Comparison of ENCODE assay signal across 11 cellular contexts in the genomic region with DNA sequence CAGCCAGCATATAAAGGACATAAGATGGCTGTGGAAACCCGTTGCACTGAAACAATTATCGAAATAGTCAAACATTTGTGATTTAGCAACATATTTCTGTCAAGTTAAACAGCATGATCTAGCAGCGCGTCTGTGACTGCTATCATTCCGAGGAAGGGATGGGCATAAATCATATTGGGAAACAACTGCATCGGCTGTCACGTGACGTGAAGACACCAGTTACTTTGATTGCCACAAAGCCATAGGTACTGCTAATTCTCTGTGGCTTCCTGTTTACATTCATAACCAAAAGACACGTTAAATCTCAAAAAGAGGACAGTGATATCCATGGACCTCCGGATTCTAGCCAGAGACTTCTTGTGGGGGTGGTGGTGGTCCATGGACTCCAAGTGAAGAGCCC.
DNase-seq lines count a peak whose midpoint lies in the region; ATAC-seq and TF ChIP-seq lines count a peak whose summit lies in the region.
"Had no signal": no experiment of that assay in that cellular context is flagged by ENCODE, and none has a peak within 500 bp of the region (broad histone marks: within the 10 kb centered on the region; RNA-seq: fewer than 3 reads in every experiment).

No MANE protein-coding gene starts in this region.

- H2BK120ac ChIP-seq in neuronal stem cell (ENCODE audit: low read depth, low read length) (no peak overlapping the region), H9 (ENCODE audit: low read depth, low read length, poor library complexity, severe bottlenecking) (no peak overlapping the region)

- TF ChIP-seq CTCF in mucosa of descending colon (IDR thresholded peaks at IDR 0.05): no peak
- no peak for TF ChIP-seq CTCF in H9 (conservative IDR thresholded peaks at IDR 0.05)

- H3K27me3 ChIP-seq in neuronal stem cell (ENCODE audit: control insufficient read depth in 3 of 3, insufficient read depth in 3 of 3, low read depth in 1 of 3, low read length in 3 of 3) (peaks cover 19 to 55% (median 42%) of the 10 kb centered on the region in 3 experiments), H9 (ENCODE audit: insufficient read depth, low read length) (peaks cover 4% of the 10 kb centered on the region; the same call in 1 of the 2 replicates)

- POLR2A ChIA-PET in activated CD4-positive, alpha-beta memory T cell treated with anti-CD3 and anti-CD28 coated beads for 36 hours (lab: Charles Lee): no interaction called here

- H2AFZ ChIP-seq in neuronal stem cell (ENCODE audit: low read length): no peak overlapping the region
- no peak overlapping the region for H2AFZ ChIP-seq in H9 (ENCODE audit: low read length)

- CTCF ChIA-PET in activated naive CD4-positive, alpha-beta T cell treated with anti-CD3 and anti-CD28 coated beads, Interleukin-2, amount 10 ng/mL, durations not matched to agents 7 days and 5 days (lab: Charles Lee): no interaction called here
- CTCF ChIA-PET in activated CD4-positive, alpha-beta memory T cell treated with anti-CD3 and anti-CD28 coated beads for 36 hours (lab: Charles Lee): no interaction called here

- WGBS in neuronal stem cell (ENCODE audit: extremely low coverage in 2 of 2, insufficient read length in 2 of 2, insufficient replicate concordance in 1 of 2), 2 donors: no CpG with 5 or more reads among the region's 10 CpGs
- WGBS in H9 (ENCODE audit: extremely low coverage, insufficient read length, low lambda C conversion rate): no CpG with 5 or more reads among the region's 10 CpGs

- H3K4ac ChIP-seq in neuronal stem cell (ENCODE audit: low read length) (no peak overlapping the region), H9 (ENCODE audit: low read depth, low read length) (no peak overlapping the region)

- H2BK12ac ChIP-seq in neuronal stem cell (ENCODE audit: low read length) (no peak overlapping the region), H9 (ENCODE audit: insufficient read length, low read depth, low read length) (no peak overlapping the region)

- H3K4me3 Mint-ChIP-seq in activated naive CD4-positive, alpha-beta T cell treated with anti-CD3 and anti-CD28 coated beads, Interleukin-2, amount 10 ng/mL, durations not matched to agents 7 days and 5 days: peak overlapping the region; percentile 70
- peak overlapping the region; percentile 24 for H3K4me3 Mint-ChIP-seq in activated CD4-positive, alpha-beta memory T cell treated with anti-CD3 and anti-CD28 coated beads for 36 hours
- no peak overlapping the region for H3K4me3 Mint-ChIP-seq in H9

- H4K91ac ChIP-seq in neuronal stem cell (ENCODE audit: low read depth, low read length, poor library complexity) (no peak overlapping the region), H9 (ENCODE audit: insufficient read length, low read depth, low read length) (no peak overlapping the region)

- H3K4me1 ChIP-seq in mucosa of descending colon (ENCODE audit: low read depth) (peaks cover 10% of the 10 kb centered on the region), neuronal stem cell (ENCODE audit: control insufficient read depth in 2 of 2, insufficient read depth in 1 of 2, low read depth in 1 of 2, low read length in 2 of 2) (peaks cover 0 to 8% of the 10 kb centered on the region in 2 donors), H9 (ENCODE audit: insufficient read depth, low read length) (no peaks in the 10 kb centered on the region)

- no peak overlapping the region for H2BK5ac ChIP-seq in neuronal stem cell (ENCODE audit: low read length)
- H2BK5ac ChIP-seq in H9 (ENCODE audit: insufficient read length, low read length): no peak overlapping the region

- H3K4me3 ChIP-seq in mucosa of descending colon (no peak overlapping the region), neuronal stem cell (ENCODE audit: low read length in 2 of 2) (no peak overlapping the region)

- no peak overlapping the region for H3K27ac ChIP-seq in neuronal stem cell (replicated peaks; ENCODE audit: low read length)
- no peak overlapping the region for H3K27ac ChIP-seq in H9 (ENCODE audit: insufficient read length, low read depth, low read length)

- peak; percentile 23 for ATAC-seq in mucosa of descending colon

- intact Hi-C loops in activated CD4-positive, alpha-beta memory T cell treated with anti-CD3 and anti-CD28 coated beads for 36 hours (cut with micrococcal nuclease): no loop called here
- intact Hi-C loops in mucosa of descending colon (cut with DNase I, micrococcal nuclease): no loop called here

- no peaks in the 10 kb centered on the region for H3K79me1 ChIP-seq in neuronal stem cell (ENCODE audit: low read depth, low read length)
- H3K79me1 ChIP-seq in H9 (ENCODE audit: insufficient read depth, low read depth, low read length, poor library complexity, severe bottlenecking): no peaks in the 10 kb centered on the region

- H3K36me3 ChIP-seq in mucosa of descending colon (ENCODE audit: low read depth) (no peaks in the 10 kb centered on the region), neuronal stem cell (replicated peaks in 1 of 2; ENCODE audit: control insufficient read depth in 2 of 2, insufficient read depth in 2 of 2, low read length in 2 of 2) (no peaks in the 10 kb centered on the region)

- H3K9ac ChIP-seq in neuronal stem cell (ENCODE audit: low read depth, low read length, poor library complexity): no peak overlapping the region
- no peak overlapping the region for H3K9ac ChIP-seq in H9 (ENCODE audit: extremely low read depth, insufficient read length, low read length)

- no peak overlapping the region for H2BK15ac ChIP-seq in neuronal stem cell (ENCODE audit: low read length)
- H2BK15ac ChIP-seq in H9 (ENCODE audit: low read depth, low read length): no peak overlapping the region

- H3K9me3 Mint-ChIP-seq in activated naive CD4-positive, alpha-beta T cell treated with anti-CD3 and anti-CD28 coated beads, Interleukin-2, amount 10 ng/mL, durations not matched to agents 7 days and 5 days: no peaks in the 10 kb centered on the region
- H3K9me3 Mint-ChIP-seq in activated CD4-positive, alpha-beta memory T cell treated with anti-CD3 and anti-CD28 coated beads for 36 hours: no peaks in the 10 kb centered on the region
- H3K9me3 Mint-ChIP-seq in H9: no peaks in the 10 kb centered on the region; a peak in 1 of 5 replicates

- H3K14ac ChIP-seq in neuronal stem cell (ENCODE audit: low read length) (no peak overlapping the region), H9 (ENCODE audit: insufficient read depth, low read length) (no peak overlapping the region)

- no peak overlapping the region for H3K56ac ChIP-seq in H9 (ENCODE audit: insufficient read length, low read depth, low read length)

- no peak overlapping the region for H4K5ac ChIP-seq in H9 (ENCODE audit: insufficient read length, low read depth, low read length)

- H2BK20ac ChIP-seq in H9 (ENCODE audit: low read depth, low read length, poor library complexity, severe bottlenecking): no peak overlapping the region

- peaks cover 12% of the 10 kb centered on the region for H3K36me3 Mint-ChIP-seq in activated naive CD4-positive, alpha-beta T cell treated with anti-CD3 and anti-CD28 coated beads, Interleukin-2, amount 10 ng/mL, durations not matched to agents 7 days and 5 days
- no peaks in the 10 kb centered on the region for H3K36me3 Mint-ChIP-seq in activated CD4-positive, alpha-beta memory T cell treated with anti-CD3 and anti-CD28 coated beads for 36 hours
- H3K36me3 Mint-ChIP-seq in H9 (ENCODE audit: insufficient read depth in 1 of 3, low read depth in 3 of 3): no peaks in the 10 kb centered on the region

- no peak overlapping the region for H3T11ph ChIP-seq in H9 (ENCODE audit: low read length)

- peak overlapping the region; percentile 90 for H3K27ac Mint-ChIP-seq in activated naive CD4-positive, alpha-beta T cell treated with anti-CD3 and anti-CD28 coated beads, Interleukin-2, amount 10 ng/mL, durations not matched to agents 7 days and 5 days
- peak overlapping the region; percentile 66 for H3K27ac Mint-ChIP-seq in activated CD4-positive, alpha-beta memory T cell treated with anti-CD3 and anti-CD28 coated beads for 36 hours
- no peak overlapping the region for H3K27ac Mint-ChIP-seq in H9

- peaks cover 62% of the 10 kb centered on the region for H3K4me1 Mint-ChIP-seq in activated naive CD4-positive, alpha-beta T cell treated with anti-CD3 and anti-CD28 coated beads, Interleukin-2, amount 10 ng/mL, durations not matched to agents 7 days and 5 days
- H3K4me1 Mint-ChIP-seq in activated CD4-positive, alpha-beta memory T cell treated with anti-CD3 and anti-CD28 coated beads for 36 hours (ENCODE audit: low read depth): peaks cover 50% of the 10 kb centered on the region
- H3K4me1 Mint-ChIP-seq in H9: peaks cover 11 to 17% of the 10 kb centered on the region in 2 experiments

- peaks cover 42% of the 10 kb centered on the region for H3K27me3 Mint-ChIP-seq in activated naive CD4-positive, alpha-beta T cell treated with anti-CD3 and anti-CD28 coated beads, Interleukin-2, amount 10 ng/mL, durations not matched to agents 7 days and 5 days
- H3K27me3 Mint-ChIP-seq in activated CD4-positive, alpha-beta memory T cell treated with anti-CD3 and anti-CD28 coated beads for 36 hours: no peaks in the 10 kb centered on the region
- peaks cover 66% of the 10 kb centered on the region for H3K27me3 Mint-ChIP-seq in H9 (ENCODE audit: low read depth)

- H4K8ac ChIP-seq in neuronal stem cell (ENCODE audit: low read depth, low read length) (no peak overlapping the region), H9 (replicated peaks; ENCODE audit: insufficient read length, low read depth, low read length) (no peak overlapping the region)

- H3K79me2 ChIP-seq in H9 (ENCODE audit: insufficient read depth, low read length): no peaks in the 10 kb centered on the region

- H3K9me3 ChIP-seq in mucosa of descending colon (no peaks in the 10 kb centered on the region), neuronal stem cell (replicated peaks in 1 of 2; ENCODE audit: control insufficient read depth in 2 of 2, insufficient read depth in 1 of 2, low read depth in 1 of 2, low read length in 2 of 2) (no peaks in the 10 kb centered on the region), H9 (ENCODE audit: control insufficient read depth, low read depth, low read length) (no peaks in the 10 kb centered on the region)

- no peaks in the 10 kb centered on the region for H4K20me1 ChIP-seq in H9 (ENCODE audit: control insufficient read depth, insufficient read depth, insufficient read length)

- H3K4me2 ChIP-seq in neuronal stem cell (ENCODE audit: insufficient read depth, low read length, poor library complexity, severe bottlenecking) (no peak overlapping the region), H9 (ENCODE audit: insufficient read depth, insufficient read length, low read length) (no peak overlapping the region)

- H2AK5ac ChIP-seq in neuronal stem cell (ENCODE audit: low read depth, low read length): no peak overlapping the region
- no peak overlapping the region for H2AK5ac ChIP-seq in H9 (ENCODE audit: insufficient read length, low read length)

- H3K23ac ChIP-seq in neuronal stem cell (ENCODE audit: low read depth, low read length, poor library complexity) (no peak overlapping the region), H9 (ENCODE audit: insufficient read length, low read depth, low read length) (no peak overlapping the region)

- H3K23me2 ChIP-seq in H9 (ENCODE audit: insufficient read length, low read depth, low read length, poor library complexity, severe bottlenecking): peaks cover 8% of the 10 kb centered on the region

- peak; percentile 75 for DNase-seq in activated naive CD4-positive, alpha-beta T cell treated with anti-CD3 and anti-CD28 coated beads, Interleukin-2, amount 10 ng/mL, durations not matched to agents 7 days and 5 days
- DNase-seq in activated naive CD4-positive, alpha-beta T cell (lab: John Stamatoyannopoulos, UW): no peak
- DNase-seq in NOMO-1 treated with DMSO at 0.1 percent for 48 hours (lab: John Stamatoyannopoulos, UW; ENCODE audit: unreplicated experiment) (peak; percentile 88), mucosa of descending colon (no peak), neuronal stem cell (ENCODE audit: low spot score) (no peak), T1000 (lab: John Stamatoyannopoulos, UW) (no peak), H9 (no peak)
- DNase-seq in activated CD4-positive, alpha-beta memory T cell treated with anti-CD3 and anti-CD28 coated beads for 36 hours: peak; percentile 69
- DNase-seq: activated CD8-positive, alpha-beta memory T cell treated with anti-CD3 and anti-CD28 coated beads for 24 hours; kidney; posterior cingulate gyrus had no signal

- H3K18ac ChIP-seq in neuronal stem cell (ENCODE audit: low read length) (no peak overlapping the region), H9 (ENCODE audit: insufficient read length, low read depth, low read length) (no peak overlapping the region)

Comparison
In these comparisons a context has a peak if more than half of its experiments do, and no peak if none do; other contexts are left out.
1. DNase-seq: peak in activated naive CD4-positive, alpha-beta T cell treated with anti-CD3 and anti-CD28 coated beads, Interleukin-2, amount 10 ng/mL, durations not matched to agents 7 days and 5 days (single experiment), NOMO-1 treated with DMSO at 0.1 percent for 48 hours (single experiment) and activated CD4-positive, alpha-beta memory T cell treated with anti-CD3 and anti-CD28 coated beads for 36 hours (single experiment); none in activated naive CD4-positive, alpha-beta T cell (0 of 4), mucosa of descending colon (0 of 3), neuronal stem cell (single experiment), T1000 (single experiment) and H9 (single experiment).
2. H3K27ac Mint-ChIP-seq: peak in activated naive CD4-positive, alpha-beta T cell treated with anti-CD3 and anti-CD28 coated beads, Interleukin-2, amount 10 ng/mL, durations not matched to agents 7 days and 5 days (single experiment) and activated CD4-positive, alpha-beta memory T cell treated with anti-CD3 and anti-CD28 coated beads for 36 hours (single experiment); none in H9 (0 of 3).
3. H3K4me3 Mint-ChIP-seq: peak in activated naive CD4-positive, alpha-beta T cell treated with anti-CD3 and anti-CD28 coated beads, Interleukin-2, amount 10 ng/mL, durations not matched to agents 7 days and 5 days (single experiment) and activated CD4-positive, alpha-beta memory T cell treated with anti-CD3 and anti-CD28 coated beads for 36 hours (single experiment); none in H9 (0 of 2).